ENCODE assay signal across 8 cellular contexts in genomic region chr1:212608209-212608955, GRCh38. TPM values are rescaled to one million over a fixed set of nuclear protein-coding genes. Genes with fewer than 3 reads are reported as not detected.
A peak's percentile ranks its signal among the peaks of the same experiment; 100 is the strongest.
DNase-seq lines count a peak whose midpoint lies in the region; ATAC-seq and FAIRE-seq lines count a peak whose summit lies in the region.

Gene ATF3 (plus strand): TSS chr1:212608761. CDS start chr1:212615022, 6,261 bp downstream.

- peak; percentile 77 for ATAC-seq in GM18502 (IDR thresholded peaks at IDR 0.05; ENCODE audit: poor library complexity, unreplicated experiment)
- peak; percentile 59 for ATAC-seq in HG02938 (IDR thresholded peaks at IDR 0.05; ENCODE audit: unreplicated experiment)
- ATAC-seq in right cardiac atrium, result peak; percentile 96 to 98

- peak within 1 kb of the TSS; percentile 78 for H3K27ac ChIP-seq in angular gyrus (ENCODE audit: low read depth, low read length)
- H3K27ac ChIP-seq in right cardiac atrium (ENCODE audit: low read length), result peak within 1 kb of the TSS; percentile 95

- no peaks in the 10 kb centered on the region for H3K9me3 ChIP-seq in right cardiac atrium (ENCODE audit: control insufficient read depth, low read length)

- peaks cover 6% of the 10 kb centered on the region for H3K4me1 ChIP-seq in right cardiac atrium (ENCODE audit: control insufficient read depth, insufficient read depth, low read length)

- H3K27me3 ChIP-seq in right cardiac atrium (ENCODE audit: control insufficient read depth, insufficient read depth), result no peaks in the 10 kb centered on the region

- peak within 1 kb of the TSS; percentile 91 for H3K4me3 ChIP-seq in right cardiac atrium (ENCODE audit: low read length)

- intact Hi-C loops in right cardiac atrium (cut with DNase I), result loop anchor here in 1 of 4 donors (10.0 kb wide), 2 partner anchors 54 to 134 kb away; no protein-coding TSS in a partner anchor

- peak; percentile 70 for DNase-seq in NCI-H1694 treated with DMSO at 0.1 percent for 48 hours (lab: John Stamatoyannopoulos, UW)
- DNase-seq in T-helper 2 cell, result peak; percentile 49 to 89 (median 75)
- peak; percentile 100 for DNase-seq in right cardiac atrium
- peak; percentile 94 for DNase-seq in pulmonary artery endothelial cell (ENCODE audit: low read depth, low spot score)
- peak; percentile 99 for DNase-seq in urothelium cell line (ENCODE audit: low spot score)

- peak; percentile 76 for FAIRE-seq in urothelium cell line (lab: Jason Lieb, UNC)

- WGBS in right cardiac atrium, result under 1% methylated on average over 65 of the region's 65 CpGs

RNA-seq across cellular contexts. Expression of gene ATF3, which starts in this region (rescaled TPM):
- total RNA-seq in right cardiac atrium, result 10 to 100 TPM in 1 of 4 donors, 1 to 10 TPM in 3; 6.9 to 24.4 (median 7.9) TPM
- polyA plus RNA-seq in right cardiac atrium, result 195 TPM
- total RNA-seq in pulmonary artery endothelial cell, result 1.8 and 2.6 TPM in 2 replicates

Comparison
In these comparisons a context has a peak if more than half of its experiments do, and no peak if none do; other contexts are left out.
1. Peak in every context shown above with its lines: DNase-seq, ATAC-seq, H3K4me3 ChIP-seq and H3K27ac ChIP-seq.